ENCODE assay signal across 8 cellular contexts in genomic region chr7:6026011-6026819, GRCh38. TPM values are rescaled to one million over a fixed set of nuclear protein-coding genes. Genes with fewer than 3 reads are reported as not detected.
DNase-seq lines count a peak whose midpoint lies in the region; ATAC-seq, FAIRE-seq and TF ChIP-seq lines count a peak whose summit lies in the region.

No MANE protein-coding gene starts in this region.

- intact Hi-C loops in OCI-LY7 (cut with micrococcal nuclease; ENCODE audit: unreplicated experiment), result no loop called here
- intact Hi-C loops in pancreas (cut with DNase I), result no loop called here
- intact Hi-C loops in transverse colon (cut with DNase I; ENCODE audit: low total_unique reads), result no loop called here

- H3K27ac ChIP-seq in OCI-LY7 (ENCODE audit: low read depth, low read length, poor library complexity, severe bottlenecking) (no peak overlapping the region), pancreas (peak overlapping the region in 2 of 4 donors; percentile 6 to 22), transverse colon (peak overlapping the region; percentile 79 to 87 (median 82))

- H3K9me3 ChIP-seq in OCI-LY7 (ENCODE audit: low read length), result no peaks in the 10 kb centered on the region
- no peaks in the 10 kb centered on the region for H3K9me3 ChIP-seq in pancreas
- no peaks in the 10 kb centered on the region for H3K9me3 ChIP-seq in transverse colon

- H3K27me3 Mint-ChIP-seq in activated T-cell treated with anti-CD3 and anti-CD28 coated beads, Interleukin-2, amount 50 U/mL, for 4 hours (ENCODE audit: low read depth), result no peaks in the 10 kb centered on the region

- no peaks in the 10 kb centered on the region for H3K9me3 Mint-ChIP-seq in activated T-cell treated with anti-CD3 and anti-CD28 coated beads, Interleukin-2, amount 50 U/mL, for 4 hours

- H3K4me3 Mint-ChIP-seq in activated T-cell treated with anti-CD3 and anti-CD28 coated beads, Interleukin-2, amount 50 U/mL, for 4 hours, result peak overlapping the region; percentile 69

- FAIRE-seq in pancreas (lab: Jason Lieb, UNC), result no peak

- no peaks in the 10 kb centered on the region for H3K79me2 ChIP-seq in OCI-LY7 (ENCODE audit: insufficient read depth, low read depth, low read length)

- peak; percentile 64 for ATAC-seq in HG03097 (IDR thresholded peaks at IDR 0.05; ENCODE audit: low FRiP score, unreplicated experiment)
- peak; percentile 95 to 98 for ATAC-seq in activated T-cell treated with anti-CD3 and anti-CD28 coated beads, Interleukin-2, amount 50 U/mL, for 4 hours
- peak in 3 of 4 donors; percentile 82 to 87 (median 86) for ATAC-seq in pancreas

- POLR2A ChIA-PET in OCI-LY7 (lab: Charles Lee), result interaction anchor here (1.2 to 1.3 kb wide), 3 partner anchors 17 to 81 kb away, joined by 3 read pairs; no protein-coding TSS in a partner anchor

- TF ChIP-seq EP300 in transverse colon (IDR thresholded peaks at IDR 0.05; ENCODE audit: low read depth), result no peak

- TF ChIP-seq CTCF in OCI-LY7 (conservative IDR thresholded peaks at IDR 0.05; ENCODE audit: low read length), result peak; percentile 68
- peak; percentile 32 for TF ChIP-seq CTCF in fibroblast of villous mesenchyme (IDR thresholded peaks at IDR 0.05; ENCODE audit: insufficient read depth, low read depth, low read length)
- no peak for TF ChIP-seq CTCF in pancreas (IDR thresholded peaks at IDR 0.05)
- peak in 4 of 5 experiments; percentile 24 to 56 (median 34) for TF ChIP-seq CTCF in transverse colon (IDR thresholded peaks at IDR 0.05)

- peak overlapping the region; percentile 20 for H3K4me2 ChIP-seq in OCI-LY7 (ENCODE audit: low read length)

- in situ Hi-C loops in transverse colon (cut with MboI; ENCODE audit: low pct_ligation_motif_present in 1 of 4, low pct_unique_long_range_greater_than_20kb in 1 of 4, low sequenced_read_pairs in 3 of 4), result no loop called here

- H3K27me3 ChIP-seq in pancreas, result no peaks in the 10 kb centered on the region
- H3K27me3 ChIP-seq in transverse colon, result no peaks in the 10 kb centered on the region

- 88 to 90% methylated on average over 22 of the region's 22 CpGs for WGBS in pancreas, 2 donors
- WGBS in transverse colon (ENCODE audit: low coverage in 1 of 2), 2 donors, result 26 to 61% methylated on average over 6 to 17 of the region's 22 CpGs

- CTCF ChIA-PET in OCI-LY7 (lab: Charles Lee; ENCODE audit: unreplicated experiment), result interaction anchor here (1.1 kb wide), 1 partner anchor 45 kb away, joined by 3 read pairs; no protein-coding TSS in a partner anchor

- H3K36me3 Mint-ChIP-seq in activated T-cell treated with anti-CD3 and anti-CD28 coated beads, Interleukin-2, amount 50 U/mL, for 4 hours (ENCODE audit: insufficient read depth), result peaks cover 54% of the 10 kb centered on the region

- peaks cover 11% of the 10 kb centered on the region for H3K4me1 ChIP-seq in OCI-LY7 (ENCODE audit: insufficient read depth, low read length, poor library complexity, severe bottlenecking)
- H3K4me1 ChIP-seq in pancreas, result no peaks in the 10 kb centered on the region
- peaks cover 0 to 37% (median 24%) of the 10 kb centered on the region in 4 donors for H3K4me1 ChIP-seq in transverse colon

- no peaks in the 10 kb centered on the region for H3K9me2 ChIP-seq in OCI-LY7 (ENCODE audit: insufficient read depth, low read length)

- BruUV-seq in OCI-LY7 (replicated peaks; lab: Mats Ljungman, UMichigan), result no TSS peak

- peaks cover 91% of the 10 kb centered on the region for H3K36me3 ChIP-seq in OCI-LY7 (ENCODE audit: insufficient read depth, low read length)
- peaks cover 7 to 73% (median 30%) of the 10 kb centered on the region in 3 donors for H3K36me3 ChIP-seq in pancreas
- H3K36me3 ChIP-seq in transverse colon, result peaks cover 0 to 50% (median 17%) of the 10 kb centered on the region in 4 donors

- DNase-seq in NCI-H82 (lab: John Stamatoyannopoulos, UW) (peak; percentile 64), NCI-H82 treated with DMSO at 0.1 percent for 48 hours (lab: John Stamatoyannopoulos, UW; ENCODE audit: unreplicated experiment) (no peak), OCI-LY7 (ENCODE audit: low spot score) (peak; percentile 75), fibroblast of villous mesenchyme (ENCODE audit: low read depth) (peak; percentile 26), pancreas (peak in 3 of 6 donors; percentile 11 to 39 (median 36)), transverse colon (peak; percentile 89)
- DNase-seq in activated T-cell treated with anti-CD3 and anti-CD28 coated beads, Interleukin-2, amount 50 U/mL, for 4 hours, result peak; percentile 52

- no peaks in the 10 kb centered on the region for H4K20me1 ChIP-seq in OCI-LY7 (ENCODE audit: insufficient read depth, low read length)

- peaks cover 21% of the 10 kb centered on the region for H3K4me1 Mint-ChIP-seq in activated T-cell treated with anti-CD3 and anti-CD28 coated beads, Interleukin-2, amount 50 U/mL, for 4 hours (ENCODE audit: low read depth)

- H2AFZ ChIP-seq in OCI-LY7 (ENCODE audit: low read length), result 0 out of 2 replicates have a peak overlapping the region, but pooled peaks have one; percentile 8

- H3K4me3 ChIP-seq in OCI-LY7 (ENCODE audit: low read depth, low read length, poor library complexity, severe bottlenecking) (no peak overlapping the region), fibroblast of villous mesenchyme (ENCODE audit: low read depth, low read length) (no peak overlapping the region), pancreas (no peak overlapping the region), transverse colon (peak overlapping the region in 3 of 4 donors; percentile 10 to 38 (median 13))

- TF ChIP-seq POLR2A in transverse colon (IDR thresholded peaks at IDR 0.05), result peak; percentile 31

RNA-seq across cellular contexts. Expression of gene ANKRD61, which starts 5.0 kb away (rescaled TPM):
- 0.31 and 0.32 TPM in 2 replicates for total RNA-seq in OCI-LY7 (2014; rRNA removed; shearing (Covaris generic))
- total RNA-seq in OCI-LY7 (2022) (0.27 and 0.68 TPM in 2 replicates), fibroblast of villous mesenchyme (not detected in 2 replicates), pancreas (not detected), transverse colon (not detected)
- under 1 TPM; 0.16 to 0.35 (median 0.32) TPM for total RNA-seq in activated T-cell treated with anti-CD3 and anti-CD28 coated beads, Interleukin-2, amount 50 U/mL, for 4 hours
- polyA plus RNA-seq in pancreas, result not detected

RNA-seq across cellular contexts. Expression of gene AIMP2, which starts 17.1 kb away (rescaled TPM):
- 56.9 and 59.5 TPM in 2 replicates for total RNA-seq in OCI-LY7 (2014; rRNA removed; shearing (Covaris generic))
- total RNA-seq in OCI-LY7 (2022) (63.5 and 70.4 TPM in 2 replicates), fibroblast of villous mesenchyme (54.4 and 63.1 TPM in 2 replicates), pancreas (10 to 100 TPM in 4 of 6 donors, 1 to 10 TPM in 2; 7.6 to 15.7 (median 11.1) TPM), transverse colon (10 to 100 TPM in 3 of 4 donors, 1 to 10 TPM in 1; 4.9 to 56.8 (median 47.1) TPM)
- total RNA-seq in activated T-cell treated with anti-CD3 and anti-CD28 coated beads, Interleukin-2, amount 50 U/mL, for 4 hours, result 100 to 1,000 TPM in 1 of 3 donors, 10 to 100 TPM in 2; 94.7 to 116 (median 99.7) TPM
- 10 to 100 TPM in 1 of 2 donors, 1 to 10 TPM in 1; 6.6 to 13.1 TPM for polyA plus RNA-seq in pancreas

RNA-seq across cellular contexts. Expression of gene PMS2, which starts 17.4 kb away (rescaled TPM):
- total RNA-seq in OCI-LY7 (2014; rRNA removed; shearing (Covaris generic)), result 22.9 and 28.9 TPM in 2 replicates
- 37.1 TPM in 2 replicates for total RNA-seq in OCI-LY7 (2022)
- total RNA-seq in activated T-cell treated with anti-CD3 and anti-CD28 coated beads, Interleukin-2, amount 50 U/mL, for 4 hours, result 10 to 100 TPM; 21.3 to 22.9 (median 22.5) TPM
- 16.8 and 23.3 TPM in 2 replicates for total RNA-seq in fibroblast of villous mesenchyme
- total RNA-seq in pancreas, result 1 to 10 TPM; 3.4 to 7.2 (median 4.0) TPM
- polyA plus RNA-seq in pancreas, result 1 to 10 TPM; 2.0 to 4.7 TPM
- 10 to 100 TPM in 2 of 4 donors, 1 to 10 TPM in 2; 1.4 to 13.1 (median 10.6) TPM for total RNA-seq in transverse colon

RNA-seq across cellular contexts. Expression of gene EIF2AK1, which starts 32.8 kb away (rescaled TPM):
- 194 and 232 TPM in 2 replicates for total RNA-seq in OCI-LY7 (2014; rRNA removed; shearing (Covaris generic))
- 110 and 115 TPM in 2 replicates for total RNA-seq in OCI-LY7 (2022)
- total RNA-seq in activated T-cell treated with anti-CD3 and anti-CD28 coated beads, Interleukin-2, amount 50 U/mL, for 4 hours, result 10 to 100 TPM; 77.9 to 86.7 (median 81.1) TPM
- 60.0 and 71.5 TPM in 2 replicates for total RNA-seq in fibroblast of villous mesenchyme
- total RNA-seq in pancreas, result 10 to 100 TPM; 35.7 to 49.4 (median 46.1) TPM
- 10 to 100 TPM; 20.6 to 28.4 TPM for polyA plus RNA-seq in pancreas
- 100 to 1,000 TPM in 3 of 4 donors, 10 to 100 TPM in 1; 83.8 to 381 (median 260) TPM for total RNA-seq in transverse colon

RNA-seq across cellular contexts. Expression of gene RSPH10B, which starts 55.7 kb away (rescaled TPM):
- total RNA-seq in OCI-LY7 (2014; rRNA removed; shearing (Covaris generic)), result 0.09 and 0.51 TPM in 2 replicates
- total RNA-seq in OCI-LY7 (2022) (0.29 and 0.94 TPM in 2 replicates), fibroblast of villous mesenchyme (under 0.01 TPM in 1 of 2 replicates, not detected in the other), pancreas (under 1 TPM in 1 of 6 donors, not detected in 5; 0.12 TPM), transverse colon (not detected)
- total RNA-seq in activated T-cell treated with anti-CD3 and anti-CD28 coated beads, Interleukin-2, amount 50 U/mL, for 4 hours, result under 1 TPM; 0.13 to 0.68 (median 0.18) TPM
- polyA plus RNA-seq in pancreas, result under 1 TPM; 0.08 to 0.33 TPM

Comparison
In these comparisons a context has a peak if more than half of its experiments do, and no peak if none do; other contexts are left out.
1. H3K4me3 ChIP-seq: peak in transverse colon (3 of 4); none in OCI-LY7 (single experiment), fibroblast of villous mesenchyme (single experiment) and pancreas (0 of 4).
2. CTCF ChIP-seq: peak in OCI-LY7 (single experiment), fibroblast of villous mesenchyme (single experiment) and transverse colon (4 of 5); none in pancreas (0 of 4).
3. Peak in every context shown above with its lines, with median percentiles within 50 percentile points of each other: ATAC-seq.